ENCODE assay signal across 12 cellular contexts in the genomic region with DNA sequence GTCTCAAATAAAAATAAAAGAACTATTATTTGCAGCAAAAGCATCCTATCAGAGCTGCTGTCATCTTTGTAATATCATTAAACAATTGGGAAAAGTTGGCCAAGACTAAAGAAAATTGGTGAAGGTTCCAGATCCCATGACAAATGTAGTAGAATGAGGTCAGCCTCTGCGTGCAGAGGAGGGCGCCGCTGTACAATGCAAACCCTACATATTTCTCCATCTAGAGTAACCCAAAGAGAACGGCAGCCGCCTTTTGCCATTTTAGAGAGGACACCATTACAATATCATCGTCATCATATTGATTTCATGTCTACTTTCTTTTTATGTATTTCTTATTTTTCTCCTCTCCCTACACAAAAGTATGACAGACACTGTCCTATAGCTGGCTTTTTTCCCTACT. TPM values are rescaled to one million over a fixed set of nuclear protein-coding genes. Genes with fewer than 3 reads are reported as not detected.
DNase-seq lines count a peak whose midpoint lies in the region; ATAC-seq and TF ChIP-seq lines count a peak whose summit lies in the region.
"Had no signal": no experiment of that assay in that cellular context is flagged by ENCODE, and none has a peak within 500 bp of the region (broad histone marks: within the 10 kb centered on the region; RNA-seq: fewer than 3 reads in every experiment).

No MANE protein-coding gene starts in this region.

- no peaks in the 10 kb centered on the region for H3K4me1 ChIP-seq in Peyer's patch
- H3K4me1 ChIP-seq in foreskin keratinocyte, result peaks cover 6% of the 10 kb centered on the region

- no peak overlapping the region for H3K27ac Mint-ChIP-seq in activated naive CD4-positive, alpha-beta T cell treated with anti-CD3 and anti-CD28 coated beads for 36 hours
- no peak overlapping the region for H3K27ac Mint-ChIP-seq in activated naive CD4-positive, alpha-beta T cell treated with anti-CD3 and anti-CD28 coated beads, Interleukin-2, amount 10 ng/mL, durations not matched to agents 7 days and 5 days

- H3K4me1 Mint-ChIP-seq in activated naive CD4-positive, alpha-beta T cell treated with anti-CD3 and anti-CD28 coated beads for 36 hours (ENCODE audit: low read depth), result peaks cover 17% of the 10 kb centered on the region
- peaks cover 8% of the 10 kb centered on the region for H3K4me1 Mint-ChIP-seq in activated naive CD4-positive, alpha-beta T cell treated with anti-CD3 and anti-CD28 coated beads, Interleukin-2, amount 10 ng/mL, durations not matched to agents 7 days and 5 days
- H3K4me1 Mint-ChIP-seq: central memory CD8-positive, alpha-beta T cell had no signal

- intact Hi-C loops in activated naive CD4-positive, alpha-beta T cell treated with anti-CD3 and anti-CD28 coated beads for 36 hours (cut with micrococcal nuclease), result loop anchor here (1.0 kb wide), 1 partner anchor 86 kb away; no protein-coding TSS in a partner anchor

- CTCF ChIA-PET in activated naive CD4-positive, alpha-beta T cell treated with anti-CD3 and anti-CD28 coated beads for 36 hours (lab: Charles Lee), result interaction anchor here (0.7 to 3.0 kb wide), 3 partner anchors 24 to 87 kb away, joined by 3 to 16 read pairs (median 15); no protein-coding TSS in a partner anchor
- CTCF ChIA-PET in activated naive CD4-positive, alpha-beta T cell treated with anti-CD3 and anti-CD28 coated beads, Interleukin-2, amount 10 ng/mL, durations not matched to agents 7 days and 5 days (lab: Charles Lee), result interaction anchor here (0.7 to 2.6 kb wide), 5 partner anchors 22 to 87 kb away, joined by 3 to 15 read pairs (median 4); no protein-coding TSS in a partner anchor

- no peaks in the 10 kb centered on the region for H3K9me3 Mint-ChIP-seq in activated naive CD4-positive, alpha-beta T cell treated with anti-CD3 and anti-CD28 coated beads for 36 hours
- no peaks in the 10 kb centered on the region for H3K9me3 Mint-ChIP-seq in activated naive CD4-positive, alpha-beta T cell treated with anti-CD3 and anti-CD28 coated beads, Interleukin-2, amount 10 ng/mL, durations not matched to agents 7 days and 5 days
- H3K9me3 Mint-ChIP-seq: central memory CD8-positive, alpha-beta T cell had no signal

- peaks cover 0 to 59% (median 0%) of the 10 kb centered on the region in 3 donors for H3K36me3 ChIP-seq in Peyer's patch

- no peaks in the 10 kb centered on the region for H3K27me3 Mint-ChIP-seq in activated naive CD4-positive, alpha-beta T cell treated with anti-CD3 and anti-CD28 coated beads for 36 hours (ENCODE audit: low read depth)
- H3K27me3 Mint-ChIP-seq in activated naive CD4-positive, alpha-beta T cell treated with anti-CD3 and anti-CD28 coated beads, Interleukin-2, amount 10 ng/mL, durations not matched to agents 7 days and 5 days, result no peaks in the 10 kb centered on the region
- H3K27me3 Mint-ChIP-seq: central memory CD8-positive, alpha-beta T cell had no signal

- peak; percentile 42 for DNase-seq in activated naive CD4-positive, alpha-beta T cell treated with anti-CD3 and anti-CD28 coated beads for 36 hours
- no peak for DNase-seq in activated naive CD4-positive, alpha-beta T cell treated with anti-CD3 and anti-CD28 coated beads, Interleukin-2, amount 10 ng/mL, durations not matched to agents 7 days and 5 days
- DNase-seq in Peyer's patch, result peak in 1 of 3 donors; percentile 44
- no peak for DNase-seq in foreskin keratinocyte
- DNase-seq in substantia nigra (lab: John Stamatoyannopoulos, UW), result peak in 11 of 49 donors; percentile 5 to 43 (median 21)
- DNase-seq: MV-4-11, NCI-H524, T1000 had no signal

- H3K9me3 ChIP-seq in Peyer's patch, result no peaks in the 10 kb centered on the region

- peaks cover 26% of the 10 kb centered on the region for H3K36me3 Mint-ChIP-seq in activated naive CD4-positive, alpha-beta T cell treated with anti-CD3 and anti-CD28 coated beads for 36 hours (ENCODE audit: low read depth)
- H3K36me3 Mint-ChIP-seq in activated naive CD4-positive, alpha-beta T cell treated with anti-CD3 and anti-CD28 coated beads, Interleukin-2, amount 10 ng/mL, durations not matched to agents 7 days and 5 days, result peaks cover 58% of the 10 kb centered on the region

- H3K27ac ChIP-seq in Peyer's patch, result no peak overlapping the region
- no peak overlapping the region for H3K27ac ChIP-seq in foreskin keratinocyte
- peak overlapping the region; percentile 73 for H3K27ac ChIP-seq in substantia nigra (ENCODE audit: low read depth, low read length, poor library complexity, severe bottlenecking)

- peak in 4 of 6 experiments; percentile 15 to 31 (median 24) for TF ChIP-seq CTCF in Peyer's patch (IDR thresholded peaks at IDR 0.05)
- TF ChIP-seq CTCF in foreskin keratinocyte (conservative IDR thresholded peaks at IDR 0.05), result peak; percentile 54

- no peaks in the 10 kb centered on the region for H3K27me3 ChIP-seq in Peyer's patch
- no peaks in the 10 kb centered on the region for H3K27me3 ChIP-seq in foreskin keratinocyte

- no peak for ATAC-seq in foreskin keratinocyte
- ATAC-seq in GM19351 (IDR thresholded peaks at IDR 0.05; ENCODE audit: unreplicated experiment), result no peak
- no peak for ATAC-seq in GM18867 (IDR thresholded peaks at IDR 0.05; ENCODE audit: unreplicated experiment)
- no peak for ATAC-seq in HG02938 (IDR thresholded peaks at IDR 0.05; ENCODE audit: unreplicated experiment)

- no peak for TF ChIP-seq POLR2A in Peyer's patch (IDR thresholded peaks at IDR 0.05)

- no peak overlapping the region for H3K4me3 Mint-ChIP-seq in activated naive CD4-positive, alpha-beta T cell treated with anti-CD3 and anti-CD28 coated beads for 36 hours
- no peak overlapping the region for H3K4me3 Mint-ChIP-seq in activated naive CD4-positive, alpha-beta T cell treated with anti-CD3 and anti-CD28 coated beads, Interleukin-2, amount 10 ng/mL, durations not matched to agents 7 days and 5 days
- H3K4me3 Mint-ChIP-seq: central memory CD8-positive, alpha-beta T cell had no signal

- no peak overlapping the region for H3K4me3 ChIP-seq in Peyer's patch

RNA-seq across cellular contexts. Expression of a gene that starts 59.5 kb away (rescaled TPM):
- 10 to 100 TPM; 30.3 to 33.0 TPM for total RNA-seq in activated naive CD4-positive, alpha-beta T cell treated with anti-CD3 and anti-CD28 coated beads for 36 hours
- total RNA-seq in Peyer's patch, result 100 to 1,000 TPM in 1 of 4 donors, 10 to 100 TPM in 3; 51.3 to 106 (median 94.0) TPM
- total RNA-seq in foreskin keratinocyte, result 29.7 and 31.1 TPM in 2 replicates
- 7.9 and 9.1 TPM in 2 replicates for polyA plus RNA-seq in foreskin keratinocyte
